ENCODE assay signal across 1 cellular context in genomic region chr15:31225356-31225955, GRCh38.
TF ChIP-seq lines count a peak whose summit lies in the region.

No MANE protein-coding gene starts in this region.

TF ChIP-seq in GM12878, 131 proteins besides CTCF, POLR2A, EP300 and RAD21:
- TF ChIP-seq IKZF1 (conservative IDR thresholded peaks at IDR 0.05): peak; percentile 18; the same call in 1 of the 2 replicates
- no peak for TF ChIP-seq NR2F1 (conservative IDR thresholded peaks at IDR 0.05)
TF ChIP-seq in GM12878: peak in this region for 1.
